In genomic region chr5:36052542-36052941, GRCh38 we compare ENCODE assay signal across 25 cellular contexts. TPM values are rescaled to one million over a fixed set of nuclear protein-coding genes. Genes with fewer than 3 reads are reported as not detected.
DNase-seq lines count a peak whose midpoint lies in the region; ATAC-seq, FAIRE-seq and TF ChIP-seq lines count a peak whose summit lies in the region.
"Had no signal": no experiment of that assay in that cellular context is flagged by ENCODE, and none has a peak within 500 bp of the region (broad histone marks: within the 10 kb centered on the region; RNA-seq: fewer than 3 reads in every experiment).

No MANE protein-coding gene starts in this region.

- ATAC-seq in DND-41 (ENCODE audit: insufficient read depth, low read depth) (no peak), RWPE2 (ENCODE audit: low read depth) (peak; percentile 63; the same call in 1 of the 3 replicates)
- ATAC-seq: A549 had no signal

- H2AFZ ChIP-seq in DND-41 (ENCODE audit: low read depth, low read length) (no peak overlapping the region), keratinocyte (ENCODE audit: control insufficient read depth, low read length) (no peak overlapping the region)

- TF ChIP-seq CTCF in DND-41 (IDR thresholded peaks at IDR 0.05; ENCODE audit: borderline replicate concordance, extremely low read depth, low read length, poor library complexity, severe bottlenecking) (no peak), RWPE2 (IDR thresholded peaks at IDR 0.05; ENCODE audit: poor library complexity, severe bottlenecking) (no peak), keratinocyte (optimal IDR thresholded peaks at IDR 0.05 in 1 of 3, IDR thresholded peaks at IDR 0.05 in 1 of 3, conservative IDR thresholded peaks at IDR 0.05 in 1 of 3; ENCODE audit: extremely low read depth in 1 of 3, insufficient read depth in 2 of 3, low read length in 3 of 3) (no peak)

- dilution Hi-C loops in keratinocyte (cut with MboI; ENCODE audit: extremely low pct_ligation_motif_present, low sequenced_read_pairs) = no loop called here

- H3K27me3 ChIP-seq in DND-41 (ENCODE audit: insufficient read depth, low read length, poor library complexity) (no peaks in the 10 kb centered on the region), RWPE2 (ENCODE audit: insufficient read depth, poor library complexity, severe bottlenecking) (no peaks in the 10 kb centered on the region), keratinocyte (ENCODE audit: control insufficient read depth, extremely low read depth, insufficient read depth, low read length) (no peaks in the 10 kb centered on the region)

- peaks cover 67% of the 10 kb centered on the region for H3K4me1 ChIP-seq in DND-41 (ENCODE audit: insufficient read depth, low read length)
- H3K4me1 ChIP-seq in RWPE2 (ENCODE audit: insufficient read depth, poor library complexity, severe bottlenecking) = no peaks in the 10 kb centered on the region
- H3K4me1 ChIP-seq in keratinocyte (ENCODE audit: control insufficient read depth, extremely low read depth, insufficient read depth, low read length) = peaks cover 4% of the 10 kb centered on the region
- H3K4me1 ChIP-seq: A549, BE2C had no signal

- no peak overlapping the region for H3K27ac Mint-ChIP-seq in T-helper 2 cell treated with Interferon-gamma antibody and Interleukin-4, amounts not matched to agents 5 μg/mL and 100 μg/mL, for 36 hours
- H3K27ac Mint-ChIP-seq: CD4-positive, alpha-beta T cell; HFFc6 had no signal

- no peaks in the 10 kb centered on the region for H3K79me2 ChIP-seq in DND-41 (ENCODE audit: insufficient read depth, low read length)
- no peaks in the 10 kb centered on the region for H3K79me2 ChIP-seq in keratinocyte (ENCODE audit: control insufficient read depth, insufficient read depth, low read length)

- no peaks in the 10 kb centered on the region for H3K9me1 ChIP-seq in keratinocyte (ENCODE audit: control insufficient read depth, extremely low read depth, insufficient read depth, low read length)

- DNase-seq in DND-41 (no peak), HT1080 (ENCODE audit: low read depth) (peak; percentile 18), RWPE2 (ENCODE audit: low spot score) (no peak), keratinocyte (ENCODE audit: low read depth, low spot score) (no peak), AG08396 (ENCODE audit: low spot score) (no peak), NCI-H526 treated with DMSO at 0.1 percent for 48 hours (lab: John Stamatoyannopoulos, UW) (no peak)
- no peak for DNase-seq in T-helper 2 cell treated with Interferon-gamma antibody and Interleukin-4, amounts not matched to agents 5 μg/mL and 100 μg/mL, for 36 hours (ENCODE audit: low spot score)
- DNase-seq: BE2C; CD4-positive, alpha-beta T cell; COR-L47; H7; HFFc6; Kasumi-1; MM.1S; NCI-H1092; NCI-H1436; NCI-H187 treated with DMSO at 0.1 percent for 48 hours; NCI-H2107; NCI-H510A treated with DMSO at 0.1 percent for 48 hours; NCI-H82; SHP77 treated with DMSO at 0.1 percent for 48 hours; SK-N-SH had no signal

- H4K20me1 ChIP-seq in DND-41 (ENCODE audit: insufficient read depth, low read length) (no peaks in the 10 kb centered on the region), keratinocyte (ENCODE audit: control insufficient read depth, extremely low read depth, insufficient read depth, low read length) (no peaks in the 10 kb centered on the region)

- H3K36me3 ChIP-seq in DND-41 (ENCODE audit: insufficient read depth, low read length) (no peaks in the 10 kb centered on the region), RWPE2 (ENCODE audit: low read depth) (no peaks in the 10 kb centered on the region), keratinocyte (ENCODE audit: control insufficient read depth in 2 of 2, extremely low read depth in 1 of 2, insufficient read depth in 2 of 2, low read length in 2 of 2) (no peaks in the 10 kb centered on the region)
- H3K36me3 ChIP-seq: BE2C had no signal

- H3K9me3 ChIP-seq in DND-41 (ENCODE audit: insufficient read depth, low read length, severe bottlenecking) (no peaks in the 10 kb centered on the region), RWPE2 (ENCODE audit: severe bottlenecking) (no peaks in the 10 kb centered on the region), keratinocyte (ENCODE audit: control insufficient read depth, low read depth, low read length) (no peaks in the 10 kb centered on the region)
- H3K9me3 ChIP-seq: A549, BE2C, SK-N-SH had no signal

- no peaks in the 10 kb centered on the region for H3K4me1 Mint-ChIP-seq in T-helper 2 cell treated with Interferon-gamma antibody and Interleukin-4, amounts not matched to agents 5 μg/mL and 100 μg/mL, for 36 hours (ENCODE audit: low read depth)

- H3K27me3 Mint-ChIP-seq in T-helper 2 cell treated with Interferon-gamma antibody and Interleukin-4, amounts not matched to agents 5 μg/mL and 100 μg/mL, for 36 hours (ENCODE audit: low read depth) = peaks cover 11% of the 10 kb centered on the region

- H3K9ac ChIP-seq in DND-41 (ENCODE audit: low read depth, low read length) = no peak overlapping the region
- H3K9ac ChIP-seq in keratinocyte (ENCODE audit: control insufficient read depth, extremely low read depth, insufficient read depth, low read length) = no peak overlapping the region
- H3K9ac ChIP-seq: SK-N-SH had no signal

- no peaks in the 10 kb centered on the region for H3K36me3 Mint-ChIP-seq in T-helper 2 cell treated with Interferon-gamma antibody and Interleukin-4, amounts not matched to agents 5 μg/mL and 100 μg/mL, for 36 hours (ENCODE audit: low read depth)

- peak; percentile 9 for FAIRE-seq in keratinocyte (lab: Jason Lieb, UNC)
- FAIRE-seq: A549, GM19239 had no signal

- H3K4me2 ChIP-seq in DND-41 (ENCODE audit: insufficient read depth, low read length) = no peak overlapping the region
- no peak overlapping the region for H3K4me2 ChIP-seq in keratinocyte (ENCODE audit: control insufficient read depth, extremely low read depth, insufficient read depth, low read depth, low read length)
- H3K4me2 ChIP-seq: A549, SK-N-SH had no signal

- no peak overlapping the region for H3K4me3 Mint-ChIP-seq in T-helper 2 cell treated with Interferon-gamma antibody and Interleukin-4, amounts not matched to agents 5 μg/mL and 100 μg/mL, for 36 hours
- H3K4me3 Mint-ChIP-seq: CD4-positive, alpha-beta T cell; HFFc6 had no signal

- no peaks in the 10 kb centered on the region for H3K9me3 Mint-ChIP-seq in T-helper 2 cell treated with Interferon-gamma antibody and Interleukin-4, amounts not matched to agents 5 μg/mL and 100 μg/mL, for 36 hours
- H3K9me3 Mint-ChIP-seq: CD4-positive, alpha-beta T cell; HFFc6 had no signal

- H3K27ac ChIP-seq in DND-41 (ENCODE audit: low read length) (peak overlapping the region; percentile 87), RWPE2 (ENCODE audit: poor library complexity, severe bottlenecking) (no peak overlapping the region), keratinocyte (ENCODE audit: control insufficient read depth, insufficient read depth, low read length) (no peak overlapping the region)
- H3K27ac ChIP-seq: A549 had no signal

- H3K4me3 ChIP-seq in DND-41 (ENCODE audit: low read depth in 1 of 2, low read length in 2 of 2) = no peak overlapping the region
- H3K4me3 ChIP-seq in RWPE2 (ENCODE audit: severe bottlenecking) = no peak overlapping the region
- H3K4me3 ChIP-seq in keratinocyte (ENCODE audit: control insufficient read depth in 2 of 3, extremely low read depth in 1 of 3, insufficient read depth in 2 of 3, low read depth in 1 of 3, low read length in 3 of 3) = no peak overlapping the region
- H3K4me3 ChIP-seq: A549 had no signal

RNA-seq across cellular contexts. Expression of gene UGT3A2, which starts 14.1 kb away (rescaled TPM):
- total RNA-seq in HT1080 (2014; rRNA removed; shearing (Covaris generic)) = not detected in 2 replicates
- not detected in 2 replicates for polyA plus RNA-seq in HT1080 (2015; cell fraction: cytosol; rRNA removed)
- not detected in 2 replicates for polyA plus RNA-seq in HT1080 (2015; cell fraction: nucleus; rRNA removed)
- polyA plus RNA-seq in keratinocyte = 0.03 to 0.09 TPM (median 0.07 TPM) in 3 replicates
- not detected for polyA plus RNA-seq in keratinocyte (2011; ENCODE audit: low read depth)
- polyA plus RNA-seq in keratinocyte (2011; cell fraction: cytosol; rRNA removed) = 0.04 and 0.06 TPM in 2 replicates
- 0.05 and 0.11 TPM in 2 replicates for polyA plus RNA-seq in keratinocyte (2011; cell fraction: nucleus; rRNA removed)
- 0.08 TPM in 1 of 2 replicates, not detected in the other for polyA plus RNA-seq in keratinocyte (2012; ENCODE audit: low replicate concordance)
- not detected in 3 replicates for polyA minus RNA-seq in keratinocyte
- polyA minus RNA-seq in keratinocyte (2011; cell fraction: cytosol; rRNA and poly(A)+ RNA removed) = not detected
- not detected in 2 replicates for polyA minus RNA-seq in keratinocyte (2011; cell fraction: nucleus; rRNA and poly(A)+ RNA removed)
- total RNA-seq: CD4-positive, alpha-beta T cell; HFFc6; RPMI7951 had no signal
- polyA plus RNA-seq: A549 had no signal
